Comparison of ENCODE assay signal across 14 cellular contexts in the genomic region with DNA sequence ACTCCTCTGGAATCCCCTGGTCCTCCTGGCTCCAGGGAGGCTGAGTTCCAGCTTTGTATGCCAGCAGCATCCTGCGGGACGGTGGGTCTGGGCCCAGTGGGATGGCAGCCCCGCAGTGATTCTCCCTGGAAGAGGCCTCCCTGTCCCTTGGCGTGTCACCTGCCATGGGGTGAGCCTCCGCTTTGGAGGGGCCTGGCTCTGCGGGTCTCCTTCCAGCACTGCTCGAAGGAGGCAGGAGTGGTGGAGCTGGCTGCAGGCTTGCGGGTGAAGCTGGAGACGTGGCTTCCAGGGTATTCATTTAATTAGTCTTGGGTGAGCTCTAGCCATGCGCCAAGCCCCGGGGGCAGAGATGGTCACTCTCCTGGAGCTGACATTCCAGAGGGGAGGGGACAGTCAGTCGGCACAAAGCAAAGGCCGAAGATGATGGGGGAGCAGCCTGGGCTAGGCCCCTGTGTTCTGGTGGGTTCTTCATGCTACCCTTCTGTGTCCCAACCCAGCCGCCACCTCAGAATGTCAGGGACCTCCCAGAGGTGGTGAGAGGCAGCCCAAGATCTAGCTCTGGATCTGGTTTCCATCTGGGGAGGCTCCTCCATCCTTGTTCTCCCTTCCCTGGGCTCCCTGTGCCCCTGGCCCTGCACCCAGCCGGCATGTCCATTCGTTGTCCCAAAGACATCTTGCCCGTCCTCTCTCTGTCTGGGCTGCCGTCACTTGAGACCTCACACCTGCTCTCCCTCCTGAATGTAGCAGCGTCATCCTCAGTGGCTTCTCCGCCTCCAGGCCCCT.
"Had no signal": no experiment of that assay in that cellular context is flagged by ENCODE, and none has a peak within 500 bp of the region (broad histone marks: within the 10 kb centered on the region; RNA-seq: fewer than 3 reads in every experiment).

No MANE protein-coding gene starts in this region.

- H3K4me1 ChIP-seq: adrenal gland, pancreas had no signal

- H3K4me3 ChIP-seq: adrenal gland, pancreas, tibial artery had no signal

- H3K36me3 ChIP-seq: adrenal gland, brain microvascular endothelial cell, pancreas, tibial artery had no signal

- H3K9me3 Mint-ChIP-seq: activated B cell treated with CpG ODN at 0.5 μM for 24 hours; activated CD4-positive, alpha-beta T cell treated with anti-CD3 and anti-CD28 coated beads, Interleukin-2, amount 10 ng/mL, durations not matched to agents 24 days and 14 days; nephron; stimulated activated memory B cell treated with anti-CD40 and anti-IgM and Interleukin-4, amounts not matched to agents 10 μg/mL and 1 μg/mL and 100 μg/mL, for 72 hours; T-helper 1 cell treated with Interleukin-12 subunit alpha and Interleukin-12 subunit beta and Interleukin-4 antibody, amounts not matched to agents 30 μg/mL and 1 μg/mL, for 36 hours had no signal

- H3K9me3 ChIP-seq: adrenal gland, pancreas, tibial artery had no signal

- H3K36me3 Mint-ChIP-seq: stimulated activated memory B cell treated with anti-CD40 and anti-IgM and Interleukin-4, amounts not matched to agents 10 μg/mL and 1 μg/mL and 100 μg/mL, for 72 hours had no signal

- H3K4me3 Mint-ChIP-seq: activated B cell treated with CpG ODN at 0.5 μM for 24 hours; activated CD4-positive, alpha-beta T cell treated with anti-CD3 and anti-CD28 coated beads, Interleukin-2, amount 10 ng/mL, durations not matched to agents 24 days and 14 days; nephron; stimulated activated memory B cell treated with anti-CD40 and anti-IgM and Interleukin-4, amounts not matched to agents 10 μg/mL and 1 μg/mL and 100 μg/mL, for 72 hours; T-helper 1 cell treated with Interleukin-12 subunit alpha and Interleukin-12 subunit beta and Interleukin-4 antibody, amounts not matched to agents 30 μg/mL and 1 μg/mL, for 36 hours had no signal

- DNase-seq: activated B cell treated with CpG ODN at 0.5 μM for 24 hours; activated CD4-positive, alpha-beta T cell treated with anti-CD3 and anti-CD28 coated beads, Interleukin-2, amount 10 ng/mL, durations not matched to agents 24 days and 14 days; activated T-cell treated with anti-CD3 and anti-CD28 coated beads, Interleukin-2, amount 50 U/mL, for 1 hour; brain microvascular endothelial cell; cerebellar nuclear complex; hippocampal formation; left cardiac atrium; small intestine had no signal

- H3K27ac ChIP-seq: adrenal gland, brain microvascular endothelial cell, pancreas, tibial artery had no signal

- ATAC-seq: left cardiac atrium; pancreas; stimulated activated memory B cell treated with anti-CD40 and anti-IgM and Interleukin-4, amounts not matched to agents 10 μg/mL and 1 μg/mL and 100 μg/mL, for 72 hours had no signal

- H3K27ac Mint-ChIP-seq: activated B cell treated with CpG ODN at 0.5 μM for 24 hours; activated CD4-positive, alpha-beta T cell treated with anti-CD3 and anti-CD28 coated beads, Interleukin-2, amount 10 ng/mL, durations not matched to agents 24 days and 14 days; nephron; stimulated activated memory B cell treated with anti-CD40 and anti-IgM and Interleukin-4, amounts not matched to agents 10 μg/mL and 1 μg/mL and 100 μg/mL, for 72 hours; T-helper 1 cell treated with Interleukin-12 subunit alpha and Interleukin-12 subunit beta and Interleukin-4 antibody, amounts not matched to agents 30 μg/mL and 1 μg/mL, for 36 hours had no signal

- H3K4me1 Mint-ChIP-seq: activated CD4-positive, alpha-beta T cell treated with anti-CD3 and anti-CD28 coated beads, Interleukin-2, amount 10 ng/mL, durations not matched to agents 24 days and 14 days had no signal
